21 cellular contexts compared by ENCODE assay signal in the genomic region with DNA sequence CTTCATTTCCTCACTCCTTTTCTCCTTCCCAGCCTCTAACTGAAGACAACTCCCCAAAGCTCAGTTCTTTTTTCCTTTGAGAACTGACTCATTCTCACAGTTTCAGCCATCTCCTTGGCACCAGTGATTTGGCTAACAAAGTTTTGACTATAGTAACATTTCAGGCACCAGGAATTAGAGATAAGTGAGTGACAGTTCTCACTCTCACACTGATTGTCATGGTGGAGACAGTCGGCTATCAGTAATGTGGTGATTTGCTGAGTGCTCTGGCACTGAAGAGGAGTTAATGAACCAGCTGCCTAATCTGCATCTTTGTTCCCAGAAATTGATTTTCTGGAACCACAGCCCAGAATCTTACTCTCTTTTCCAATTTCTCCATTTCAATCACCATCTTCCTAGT. TPM values are rescaled to one million over a fixed set of nuclear protein-coding genes. Genes with fewer than 3 reads are reported as not detected.
DNase-seq lines count a peak whose midpoint lies in the region; ATAC-seq and TF ChIP-seq lines count a peak whose summit lies in the region.
"Had no signal": no experiment of that assay in that cellular context is flagged by ENCODE, and none has a peak within 500 bp of the region (broad histone marks: within the 10 kb centered on the region; RNA-seq: fewer than 3 reads in every experiment).

No MANE protein-coding gene starts in this region.

- peak; percentile 23 for ATAC-seq in stimulated activated naive CD8-positive, alpha-beta T cell treated with anti-CD3 and anti-CD28 coated beads, Interleukin-15, Interleukin-2, amounts not matched to agents 100 U/mL and 50 U/mL, for 24 hours
- no peak for ATAC-seq in stimulated activated naive CD8-positive, alpha-beta T cell treated with anti-CD3 and anti-CD28 coated beads, Interleukin-15, amount 100 ng/mL, for 72 hours
- ATAC-seq: A549 had no signal

- no peak for TF ChIP-seq POLR2A in prostate gland (IDR thresholded peaks at IDR 0.05)

- H3K4me1 ChIP-seq in prostate gland (replicated peaks) = no peaks in the 10 kb centered on the region
- H3K4me1 ChIP-seq: A549 had no signal

- peaks cover 32% of the 10 kb centered on the region for H3K4me1 Mint-ChIP-seq in activated T-cell treated with anti-CD3 and anti-CD28 coated beads, Interleukin-2, amount 50 U/mL, for 24 hours (ENCODE audit: low read depth)
- H3K4me1 Mint-ChIP-seq in stimulated activated naive CD8-positive, alpha-beta T cell treated with anti-CD3 and anti-CD28 coated beads, Interleukin-15, amount 100 ng/mL, for 72 hours = peaks cover 21% of the 10 kb centered on the region
- H3K4me1 Mint-ChIP-seq: B cell had no signal

- H3K4me3 ChIP-seq in fibroblast of pulmonary artery (replicated peaks; ENCODE audit: low read depth, low read length) (no peak overlapping the region), prostate gland (no peak overlapping the region)
- H3K4me3 ChIP-seq: A549 had no signal

- H3K36me3 ChIP-seq in prostate gland = no peaks in the 10 kb centered on the region

- WGBS in prostate gland = 100% methylated on average over 1 of the region's 1 CpG

- no peaks in the 10 kb centered on the region for H3K27me3 Mint-ChIP-seq in activated T-cell treated with anti-CD3 and anti-CD28 coated beads, Interleukin-2, amount 50 U/mL, for 24 hours
- H3K27me3 Mint-ChIP-seq in stimulated activated naive CD8-positive, alpha-beta T cell treated with anti-CD3 and anti-CD28 coated beads, Interleukin-15, amount 100 ng/mL, for 72 hours = no peaks in the 10 kb centered on the region
- H3K27me3 Mint-ChIP-seq: B cell had no signal

- no peaks in the 10 kb centered on the region for H3K9me3 Mint-ChIP-seq in activated T-cell treated with anti-CD3 and anti-CD28 coated beads, Interleukin-2, amount 50 U/mL, for 24 hours
- no peaks in the 10 kb centered on the region for H3K9me3 Mint-ChIP-seq in stimulated activated naive CD8-positive, alpha-beta T cell treated with anti-CD3 and anti-CD28 coated beads, Interleukin-15, amount 100 ng/mL, for 72 hours

- no peak overlapping the region for H3K4me3 Mint-ChIP-seq in activated T-cell treated with anti-CD3 and anti-CD28 coated beads, Interleukin-2, amount 50 U/mL, for 24 hours
- H3K4me3 Mint-ChIP-seq in stimulated activated naive CD8-positive, alpha-beta T cell treated with anti-CD3 and anti-CD28 coated beads, Interleukin-15, amount 100 ng/mL, for 72 hours = no peak overlapping the region
- H3K4me3 Mint-ChIP-seq: B cell, CD14-positive monocyte had no signal

- peak overlapping the region; percentile 51 for H3K27ac Mint-ChIP-seq in activated T-cell treated with anti-CD3 and anti-CD28 coated beads, Interleukin-2, amount 50 U/mL, for 24 hours
- no peak overlapping the region for H3K27ac Mint-ChIP-seq in stimulated activated naive CD8-positive, alpha-beta T cell treated with anti-CD3 and anti-CD28 coated beads, Interleukin-15, amount 100 ng/mL, for 72 hours
- H3K27ac Mint-ChIP-seq: B cell had no signal

- no peak for TF ChIP-seq CTCF in fibroblast of pulmonary artery (IDR thresholded peaks at IDR 0.05; ENCODE audit: low read length, missing control alignments)
- TF ChIP-seq CTCF in prostate gland (IDR thresholded peaks at IDR 0.05) = no peak

- H3K27ac ChIP-seq in prostate gland = no peak overlapping the region
- H3K27ac ChIP-seq: A549, RWPE1 had no signal

- no peaks in the 10 kb centered on the region for H3K27me3 ChIP-seq in prostate gland (replicated peaks; ENCODE audit: insufficient read depth)

- H3K9me3 ChIP-seq in prostate gland = no peaks in the 10 kb centered on the region
- H3K9me3 ChIP-seq: A549 had no signal

- intact Hi-C loops in prostate gland (cut with DNase I) = no loop called here

- DNase-seq in activated T-cell treated with anti-CD3 and anti-CD28 coated beads, Interleukin-2, amount 50 U/mL, for 24 hours = no peak
- no peak for DNase-seq in activated T-cell treated with anti-CD3 and anti-CD28 coated beads, Interleukin-2, amount 50 U/mL, for 48 hours
- DNase-seq in stimulated activated naive CD8-positive, alpha-beta T cell treated with anti-CD3 and anti-CD28 coated beads, Interleukin-15, Interleukin-2, amounts not matched to agents 100 U/mL and 50 U/mL, for 24 hours = no peak
- DNase-seq in stimulated activated naive CD8-positive, alpha-beta T cell treated with anti-CD3 and anti-CD28 coated beads, Interleukin-15, amount 100 ng/mL, for 72 hours = no peak
- DNase-seq in fibroblast of pulmonary artery (ENCODE audit: low read depth) (peak; percentile 5), NOMO-1 (lab: John Stamatoyannopoulos, UW; ENCODE audit: unreplicated experiment in 2 of 2) (no peak), prostate gland (ENCODE audit: low spot score) (no peak)
- DNase-seq: COR-L47, DMS79, KG1, NCI-H1092 treated with DMSO at 0.1 percent for 48 hours, NCI-H146, NCI-H2029, NCI-H2227 treated with DMSO at 0.1 percent for 48 hours, NCI-H510A treated with DMSO at 0.1 percent for 48 hours, NCI-H748 treated with DMSO at 0.1 percent for 48 hours, SHP77 treated with DMSO at 0.1 percent for 48 hours had no signal

- peaks cover 59% of the 10 kb centered on the region for H3K36me3 Mint-ChIP-seq in activated T-cell treated with anti-CD3 and anti-CD28 coated beads, Interleukin-2, amount 50 U/mL, for 24 hours (ENCODE audit: low read depth)

RNA-seq across cellular contexts. Expression of a gene that starts 29.5 kb away (rescaled TPM):
- total RNA-seq in prostate gland = 1 to 10 TPM; 2.7 to 4.1 TPM
